8 cellular contexts compared by ENCODE assay signal in the genomic region with DNA sequence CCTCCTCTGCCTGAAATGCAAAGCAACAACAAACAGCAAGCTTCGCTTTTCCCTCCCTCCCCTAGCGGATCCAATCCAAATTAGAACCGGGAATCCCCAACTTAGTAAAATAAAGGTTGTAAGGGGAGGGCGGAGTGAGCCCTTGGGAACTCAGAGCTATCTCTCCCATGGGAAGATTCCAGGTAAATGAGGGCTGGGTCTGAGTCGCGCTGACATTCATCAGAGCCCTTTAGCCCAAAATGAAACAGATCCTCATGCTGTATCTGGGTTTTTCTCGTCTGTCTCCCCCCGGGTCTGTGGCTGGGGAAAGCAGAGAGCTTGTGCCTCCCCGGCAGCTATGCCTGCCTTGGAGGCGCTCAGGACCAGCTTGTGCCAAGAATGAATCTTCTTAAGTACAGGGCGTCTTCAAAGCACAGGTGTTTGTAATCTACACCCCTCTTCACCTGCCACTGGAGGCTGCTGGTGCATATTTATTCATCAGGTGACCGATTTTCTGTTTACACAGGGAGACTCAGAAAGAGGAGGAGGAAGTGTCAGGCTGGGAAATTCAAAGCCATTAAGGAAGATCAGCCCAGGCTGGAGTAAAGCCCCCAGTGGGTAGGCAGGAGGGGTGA. TPM values are rescaled to one million over a fixed set of nuclear protein-coding genes. Genes with fewer than 3 reads are reported as not detected.
A peak's percentile ranks its signal among the peaks of the same experiment; 100 is the strongest.
DNase-seq lines count a peak whose midpoint lies in the region; ATAC-seq and TF ChIP-seq lines count a peak whose summit lies in the region.

No MANE protein-coding gene starts in this region.

- TF ChIP-seq POLR2A in NB4 (IDR thresholded peaks at IDR 0.05; ENCODE audit: extremely low read depth, insufficient read length) = no peak

- no peaks in the 10 kb centered on the region for H3K27me3 ChIP-seq in upper lobe of right lung

- peak overlapping the region; percentile 89 for H3K4me3 Mint-ChIP-seq in activated naive CD8-positive, alpha-beta T cell treated with anti-CD3 and anti-CD28 coated beads, Interleukin-2, amount 50 U/mL, for 24 hours

- H3K36me3 ChIP-seq in upper lobe of right lung = no peaks in the 10 kb centered on the region

- DNase-seq in DMS53 (lab: John Stamatoyannopoulos, UW) (peak; percentile 91), NB4 (ENCODE audit: low read depth) (no peak), left kidney (ENCODE audit: low read depth, low spot score) (peak; percentile 91), upper lobe of right lung (no peak), amygdala (lab: John Stamatoyannopoulos, UW) (no peak)
- DNase-seq in activated naive CD8-positive, alpha-beta T cell treated with anti-CD3 and anti-CD28 coated beads, Interleukin-2, amount 50 U/mL, for 24 hours = no peak
- no peak for DNase-seq in stimulated activated naive CD4-positive, alpha-beta T cell treated with Interleukin-2 at 50 U/mL for 16 hours (lab: John Stamatoyannopoulos, UW)

- intact Hi-C loops in upper lobe of right lung (cut with DNase I) = no loop called here

- H3K9me3 Mint-ChIP-seq in activated naive CD8-positive, alpha-beta T cell treated with anti-CD3 and anti-CD28 coated beads, Interleukin-2, amount 50 U/mL, for 24 hours = no peaks in the 10 kb centered on the region

- peaks cover 50% of the 10 kb centered on the region for H3K4me1 ChIP-seq in upper lobe of right lung

- ATAC-seq in activated naive CD8-positive, alpha-beta T cell treated with anti-CD3 and anti-CD28 coated beads, Interleukin-2, amount 50 U/mL, for 24 hours = no peak
- peak; percentile 36 for ATAC-seq in upper lobe of right lung
- no peak for ATAC-seq in GM18520 (IDR thresholded peaks at IDR 0.05; ENCODE audit: unreplicated experiment)

- H3K9me3 ChIP-seq in upper lobe of right lung = no peaks in the 10 kb centered on the region

- H3K4me3 ChIP-seq in NB4 (ENCODE audit: low read depth, low read length) (peak overlapping the region; percentile 83), upper lobe of right lung (peak overlapping the region; percentile 87)

- H3K4me1 Mint-ChIP-seq in activated naive CD8-positive, alpha-beta T cell treated with anti-CD3 and anti-CD28 coated beads, Interleukin-2, amount 50 U/mL, for 24 hours = peaks cover 41% of the 10 kb centered on the region

- TF ChIP-seq CTCF in NB4 (IDR thresholded peaks at IDR 0.05; ENCODE audit: low read depth, low read length) (no peak), upper lobe of right lung (IDR thresholded peaks at IDR 0.05) (no peak)

- H3K27ac ChIP-seq in upper lobe of right lung = peak overlapping the region; percentile 95

- H3K27me3 Mint-ChIP-seq in activated naive CD8-positive, alpha-beta T cell treated with anti-CD3 and anti-CD28 coated beads, Interleukin-2, amount 50 U/mL, for 24 hours = no peaks in the 10 kb centered on the region

- peak overlapping the region; percentile 37 for H3K27ac Mint-ChIP-seq in activated naive CD8-positive, alpha-beta T cell treated with anti-CD3 and anti-CD28 coated beads, Interleukin-2, amount 50 U/mL, for 24 hours

- H3K36me3 Mint-ChIP-seq in activated naive CD8-positive, alpha-beta T cell treated with anti-CD3 and anti-CD28 coated beads, Interleukin-2, amount 50 U/mL, for 24 hours (ENCODE audit: low read depth) = no peaks in the 10 kb centered on the region

RNA-seq across cellular contexts. Expression of gene GSE1, which starts 55.0 kb away (rescaled TPM):
- total RNA-seq in upper lobe of right lung = 87.2 TPM

Comparison
In these comparisons a context has a peak if more than half of its experiments do, and no peak if none do; other contexts are left out.
1. DNase-seq: peak in DMS53 (single experiment) and left kidney (single experiment); none in NB4 (single experiment), activated naive CD8-positive, alpha-beta T cell treated with anti-CD3 and anti-CD28 coated beads, Interleukin-2, amount 50 U/mL, for 24 hours (single experiment), upper lobe of right lung (single experiment), amygdala (0 of 56) and stimulated activated naive CD4-positive, alpha-beta T cell treated with Interleukin-2 at 50 U/mL for 16 hours (single experiment).